ENCODE assay signal across 13 cellular contexts in genomic region chr11:6388747-6389146, GRCh38. TPM values are rescaled to one million over a fixed set of nuclear protein-coding genes. Genes with fewer than 3 reads are reported as not detected.
A peak's percentile ranks its signal among the peaks of the same experiment; 100 is the strongest.
DNase-seq lines count a peak whose midpoint lies in the region; ATAC-seq, FAIRE-seq and TF ChIP-seq lines count a peak whose summit lies in the region.
"Had no signal": no experiment of that assay in that cellular context is flagged by ENCODE, and none has a peak within 500 bp of the region (broad histone marks: within the 10 kb centered on the region; RNA-seq: fewer than 3 reads in every experiment).

No MANE protein-coding gene starts in this region.

- no peaks in the 10 kb centered on the region for H3K9me3 ChIP-seq in T-helper 17 cell (ENCODE audit: control insufficient read depth, low read length, poor library complexity, severe bottlenecking)
- no peaks in the 10 kb centered on the region for H3K9me3 ChIP-seq in kidney (ENCODE audit: control insufficient read depth in 1 of 2, low read length in 2 of 2)
- no peaks in the 10 kb centered on the region for H3K9me3 ChIP-seq in stomach
- H3K9me3 ChIP-seq: adrenal gland had no signal

- no peaks in the 10 kb centered on the region for H3K27me3 Mint-ChIP-seq in activated CD4-positive, alpha-beta T cell treated with anti-CD3 and anti-CD28 coated beads for 36 hours
- H3K27me3 Mint-ChIP-seq in T-helper 17 cell = no peaks in the 10 kb centered on the region
- H3K27me3 Mint-ChIP-seq in activated T-helper 2 cell treated with anti-CD3 and anti-CD28 coated beads, Interferon-gamma antibody, Interleukin-2, Interleukin-4, amounts not matched to agents 10 μg/mL and 5 μg/mL and 100 μg/mL, durations not matched to agents 14 hours and 24 hours and 36 hours (ENCODE audit: low read depth) = no peaks in the 10 kb centered on the region

- CTCF ChIA-PET in activated CD4-positive, alpha-beta T cell treated with anti-CD3 and anti-CD28 coated beads for 36 hours (lab: Charles Lee) = interaction anchor here (0.6 to 6.1 kb wide), 9 partner anchors 8 to 360 kb away, joined by 3 to 47 read pairs (median 4); partner anchors contain the start of gene APBB1

- 92 to 100% (median 95%) methylated on average over 1 of the region's 1 CpG for WGBS in stomach, 5 donors

- H3K4me3 ChIP-seq in kidney (ENCODE audit: low read length in 2 of 2) (no peak overlapping the region), stomach (no peak overlapping the region)
- H3K4me3 ChIP-seq: adrenal gland had no signal

- H3K36me3 Mint-ChIP-seq in activated CD4-positive, alpha-beta T cell treated with anti-CD3 and anti-CD28 coated beads for 36 hours (ENCODE audit: low read depth) = peaks cover 10% of the 10 kb centered on the region
- H3K36me3 Mint-ChIP-seq in T-helper 17 cell (ENCODE audit: low read depth) = no peaks in the 10 kb centered on the region
- peaks cover 18% of the 10 kb centered on the region for H3K36me3 Mint-ChIP-seq in activated T-helper 2 cell treated with anti-CD3 and anti-CD28 coated beads, Interferon-gamma antibody, Interleukin-2, Interleukin-4, amounts not matched to agents 10 μg/mL and 5 μg/mL and 100 μg/mL, durations not matched to agents 14 hours and 24 hours and 36 hours (ENCODE audit: low read depth)

- H3K27ac Mint-ChIP-seq in activated CD4-positive, alpha-beta T cell treated with anti-CD3 and anti-CD28 coated beads for 36 hours = peak overlapping the region; percentile 92
- peak overlapping the region; percentile 96 for H3K27ac Mint-ChIP-seq in T-helper 17 cell
- no peak overlapping the region for H3K27ac Mint-ChIP-seq in activated T-helper 2 cell treated with anti-CD3 and anti-CD28 coated beads, Interferon-gamma antibody, Interleukin-2, Interleukin-4, amounts not matched to agents 10 μg/mL and 5 μg/mL and 100 μg/mL, durations not matched to agents 14 hours and 24 hours and 36 hours
- H3K27ac Mint-ChIP-seq: GM23338 had no signal

- no peak for TF ChIP-seq EP300 in stomach (IDR thresholded peaks at IDR 0.05)

- peak overlapping the region; percentile 81 to 94 for H3K27ac ChIP-seq in kidney (ENCODE audit: low read depth in 2 of 2, low read length in 2 of 2)
- H3K27ac ChIP-seq in stomach = peak overlapping the region in 4 of 5 donors; percentile 87 to 93 (median 89)

- no peak overlapping the region for H3K4me3 Mint-ChIP-seq in activated CD4-positive, alpha-beta T cell treated with anti-CD3 and anti-CD28 coated beads for 36 hours
- H3K4me3 Mint-ChIP-seq in T-helper 17 cell = no peak overlapping the region
- H3K4me3 Mint-ChIP-seq in activated T-helper 2 cell treated with anti-CD3 and anti-CD28 coated beads, Interferon-gamma antibody, Interleukin-2, Interleukin-4, amounts not matched to agents 10 μg/mL and 5 μg/mL and 100 μg/mL, durations not matched to agents 14 hours and 24 hours and 36 hours (ENCODE audit: low read depth) = no peak overlapping the region

- H3K4me1 ChIP-seq in kidney (ENCODE audit: control insufficient read depth in 1 of 2, insufficient read depth in 1 of 2, low read depth in 1 of 2, low read length in 2 of 2) = peaks cover 8 to 11% of the 10 kb centered on the region in 2 donors
- peaks cover 28 to 50% (median 37%) of the 10 kb centered on the region in 4 donors for H3K4me1 ChIP-seq in stomach

- no peak for FAIRE-seq in kidney (lab: Jason Lieb, UNC)
- FAIRE-seq: urothelium cell line had no signal

- POLR2A ChIA-PET in activated CD4-positive, alpha-beta T cell treated with anti-CD3 and anti-CD28 coated beads for 36 hours (lab: Charles Lee) = interaction anchor here (0.7 kb wide), 1 partner anchor 13 kb away, joined by 3 read pairs; no protein-coding TSS in a partner anchor

- ATAC-seq in activated CD4-positive, alpha-beta T cell treated with anti-CD3 and anti-CD28 coated beads for 36 hours = no peak
- ATAC-seq in T-helper 17 cell (no peak), GM18907 (IDR thresholded peaks at IDR 0.05; ENCODE audit: unreplicated experiment) (no peak)
- ATAC-seq: activated CD4-positive, CD25-positive, alpha-beta regulatory T cell treated with anti-CD3 and anti-CD28 coated beads, Interleukin-2, amount 50 U/mL, for 24 hours; GM23338 had no signal

- H3K36me3 ChIP-seq in kidney (ENCODE audit: control insufficient read depth in 1 of 2, insufficient read depth in 2 of 2, low read length in 2 of 2) (no peaks in the 10 kb centered on the region), stomach (peaks cover 0 to 7% (median 4%) of the 10 kb centered on the region in 4 donors)
- H3K36me3 ChIP-seq: adrenal gland had no signal

- peaks cover 48% of the 10 kb centered on the region for H3K4me1 Mint-ChIP-seq in activated CD4-positive, alpha-beta T cell treated with anti-CD3 and anti-CD28 coated beads for 36 hours
- H3K4me1 Mint-ChIP-seq in T-helper 17 cell = peaks cover 32% of the 10 kb centered on the region
- peaks cover 24% of the 10 kb centered on the region for H3K4me1 Mint-ChIP-seq in activated T-helper 2 cell treated with anti-CD3 and anti-CD28 coated beads, Interferon-gamma antibody, Interleukin-2, Interleukin-4, amounts not matched to agents 10 μg/mL and 5 μg/mL and 100 μg/mL, durations not matched to agents 14 hours and 24 hours and 36 hours (ENCODE audit: low read depth)

- no peaks in the 10 kb centered on the region for H3K27me3 ChIP-seq in stomach
- H3K27me3 ChIP-seq: adrenal gland had no signal

- DNase-seq in activated CD4-positive, alpha-beta T cell treated with anti-CD3 and anti-CD28 coated beads for 36 hours = no peak
- no peak for DNase-seq in activated CD4-positive, alpha-beta T cell treated with anti-CD3 and anti-CD28 coated beads for 1 hour
- DNase-seq in T-helper 17 cell = no peak
- DNase-seq in kidney = no peak
- DNase-seq in stomach = no peak
- DNase-seq in activated T-helper 2 cell treated with anti-CD3 and anti-CD28 coated beads, Interferon-gamma antibody, Interleukin-2, Interleukin-4, amounts not matched to agents 10 μg/mL and 5 μg/mL and 100 μg/mL, durations not matched to agents 14 hours and 24 hours and 36 hours (ENCODE audit: low spot score) = no peak
- DNase-seq in NCI-H226 = no peak
- DNase-seq: adrenal gland, nucleus accumbens had no signal

- H3K9me3 Mint-ChIP-seq in activated CD4-positive, alpha-beta T cell treated with anti-CD3 and anti-CD28 coated beads for 36 hours (ENCODE audit: low read depth) = no peaks in the 10 kb centered on the region
- no peaks in the 10 kb centered on the region for H3K9me3 Mint-ChIP-seq in activated T-helper 2 cell treated with anti-CD3 and anti-CD28 coated beads, Interferon-gamma antibody, Interleukin-2, Interleukin-4, amounts not matched to agents 10 μg/mL and 5 μg/mL and 100 μg/mL, durations not matched to agents 14 hours and 24 hours and 36 hours
- H3K9me3 Mint-ChIP-seq: GM23338 had no signal

- H3K9ac ChIP-seq in kidney (ENCODE audit: low read length in 2 of 2) = no peak overlapping the region

- TF ChIP-seq CTCF in kidney (IDR thresholded peaks at IDR 0.05; ENCODE audit: borderline replicate concordance, extremely low read depth, insufficient read depth) (no peak), stomach (IDR thresholded peaks at IDR 0.05) (no peak)

- intact Hi-C loops in activated CD4-positive, alpha-beta T cell treated with anti-CD3 and anti-CD28 coated beads for 36 hours (cut with DNase I, micrococcal nuclease) = loop anchor here in 1 of 2 experiments (1.0 kb wide), 1 partner anchor 9 kb away; no protein-coding TSS in a partner anchor
- intact Hi-C loops in kidney (cut with DNase I) = loop anchor here (10.0 kb wide), 1 partner anchor 116 kb away; no protein-coding TSS in a partner anchor
- intact Hi-C loops in stomach (cut with DNase I; ENCODE audit: low total_unique reads) = no loop called here
- intact Hi-C loops in activated T-helper 2 cell treated with anti-CD3 and anti-CD28 coated beads, Interferon-gamma antibody, Interleukin-2, Interleukin-4, amounts not matched to agents 10 μg/mL and 5 μg/mL and 100 μg/mL, durations not matched to agents 14 hours and 24 hours and 36 hours (cut with micrococcal nuclease) = loop anchor here (1.0 kb wide), 1 partner anchor 68 kb away; the partner anchor contains the start of gene CAVIN3

- no peak for TF ChIP-seq POLR2A in stomach (IDR thresholded peaks at IDR 0.05)

RNA-seq across cellular contexts. Expression of gene SMPD1, which starts 1.5 kb away (rescaled TPM):
- 10 to 100 TPM; 13.1 to 14.1 TPM for total RNA-seq in activated CD4-positive, alpha-beta T cell treated with anti-CD3 and anti-CD28 coated beads for 36 hours
- total RNA-seq in T-helper 17 cell = 10 to 100 TPM; 25.3 to 32.9 TPM
- 76.0 TPM for total RNA-seq in kidney
- polyA plus RNA-seq in kidney (ENCODE audit: insufficient read depth, low read depth, low replicate concordance) = 155 TPM
- total RNA-seq in stomach = 10 to 100 TPM in 3 of 5 donors, 1 to 10 TPM in 2; 7.6 to 66.9 (median 31.4) TPM
- 10 to 100 TPM; 16.0 to 20.2 (median 16.9) TPM for polyA plus RNA-seq in stomach
- total RNA-seq in activated T-helper 2 cell treated with anti-CD3 and anti-CD28 coated beads, Interferon-gamma antibody, Interleukin-2, Interleukin-4, amounts not matched to agents 10 μg/mL and 5 μg/mL and 100 μg/mL, durations not matched to agents 14 hours and 24 hours and 36 hours = 15.4 and 16.0 TPM in 2 replicates

RNA-seq across cellular contexts. Expression of gene APBB1, which starts 30.1 kb away (rescaled TPM):
- 10 to 100 TPM; 43.2 to 49.8 TPM for total RNA-seq in activated CD4-positive, alpha-beta T cell treated with anti-CD3 and anti-CD28 coated beads for 36 hours
- total RNA-seq in T-helper 17 cell (10 to 100 TPM; 60.0 to 63.3 TPM), kidney (43.7 TPM), stomach (10 to 100 TPM; 19.4 to 60.1 (median 26.6) TPM)
- polyA plus RNA-seq in kidney (ENCODE audit: insufficient read depth, low read depth, low replicate concordance) (67.2 TPM), stomach (10 to 100 TPM; 18.8 to 22.8 (median 19.5) TPM)
- 31.0 and 33.0 TPM in 2 replicates for total RNA-seq in activated T-helper 2 cell treated with anti-CD3 and anti-CD28 coated beads, Interferon-gamma antibody, Interleukin-2, Interleukin-4, amounts not matched to agents 10 μg/mL and 5 μg/mL and 100 μg/mL, durations not matched to agents 14 hours and 24 hours and 36 hours

RNA-seq across cellular contexts. Expression of gene HPX, which starts 52.0 kb away (rescaled TPM):
- under 1 TPM; 0.16 to 0.33 TPM for total RNA-seq in activated CD4-positive, alpha-beta T cell treated with anti-CD3 and anti-CD28 coated beads for 36 hours
- total RNA-seq in T-helper 17 cell (under 1 TPM; 0.47 to 0.86 TPM), kidney (1.3 TPM), stomach (10 to 100 TPM in 1 of 5 donors, not detected in 4; 27.2 TPM)
- polyA plus RNA-seq in kidney (ENCODE audit: insufficient read depth, low read depth, low replicate concordance) (0.88 TPM), stomach (1 to 10 TPM in 2 of 3 donors, under 1 TPM in 1; 0.31 to 2.0 (median 1.5) TPM)
- 0.46 and 0.50 TPM in 2 replicates for total RNA-seq in activated T-helper 2 cell treated with anti-CD3 and anti-CD28 coated beads, Interferon-gamma antibody, Interleukin-2, Interleukin-4, amounts not matched to agents 10 μg/mL and 5 μg/mL and 100 μg/mL, durations not matched to agents 14 hours and 24 hours and 36 hours
